In the genomic region with DNA sequence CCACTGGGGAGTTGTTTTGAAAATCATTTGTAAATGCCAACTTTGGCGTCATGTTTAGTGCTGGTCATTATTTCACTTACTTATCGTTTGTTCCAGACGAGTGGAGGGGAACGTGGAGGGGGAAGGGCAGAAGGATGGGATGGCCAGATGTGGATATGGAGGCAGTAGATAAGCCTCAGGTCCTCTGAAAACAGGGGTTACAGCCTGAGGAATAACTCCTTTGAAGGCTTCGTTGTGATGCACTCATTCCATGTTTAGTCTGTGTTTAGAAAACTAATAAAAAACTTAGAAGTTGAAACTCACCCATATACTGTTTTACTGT, we compare ENCODE assay signal across 8 cellular contexts. TPM values are rescaled to one million over a fixed set of nuclear protein-coding genes. Genes with fewer than 3 reads are reported as not detected.
DNase-seq lines count a peak whose midpoint lies in the region; ATAC-seq, FAIRE-seq and TF ChIP-seq lines count a peak whose summit lies in the region.

No MANE protein-coding gene starts in this region.

- H3K56ac ChIP-seq in H1 (replicated peaks; ENCODE audit: insufficient read length, low read depth, low read length) = no peak overlapping the region

- TF ChIP-seq RAD21 in H1 (IDR thresholded peaks at IDR 0.05 in 1 of 2, conservative IDR thresholded peaks at IDR 0.05 in 1 of 2; ENCODE audit: low read depth in 2 of 2, low read length in 2 of 2) = no peak

- peak overlapping the region; percentile 86 to 99 (median 99) for H3K27ac Mint-ChIP-seq in nephron

- H2BK20ac ChIP-seq in H1 (ENCODE audit: low read length) = no peak overlapping the region

- H3K4ac ChIP-seq in H1 (replicated peaks; ENCODE audit: insufficient read length, low read depth, low read length) = no peak overlapping the region

- DNase-seq in Peyer's patch = no peak
- DNase-seq in H1 (ENCODE audit: low read depth in 1 of 2, low spot score in 2 of 2) = no peak
- no peak for DNase-seq in GDM1 (lab: John Stamatoyannopoulos, UW)
- no peak for DNase-seq in SKM-1 (lab: John Stamatoyannopoulos, UW; ENCODE audit: unreplicated experiment)
- DNase-seq in HTR-8/SVneo (ENCODE audit: insufficient read length, low spot score) = no peak

- H3K4me1 Mint-ChIP-seq in nephron = peaks cover 18% of the 10 kb centered on the region

- no peak overlapping the region for H2BK120ac ChIP-seq in H1 (replicated peaks; ENCODE audit: low read depth, low read length)

- H3K14ac ChIP-seq in H1 (ENCODE audit: insufficient read length) = no peak overlapping the region

- H2BK5ac ChIP-seq in H1 (ENCODE audit: low read depth, low read length) = no peak overlapping the region

- CTCF ChIA-PET in H1 (lab: Charles Lee; ENCODE audit: partially characterized antibody) = no interaction called here

- POLR2A ChIA-PET in H1 (lab: Charles Lee; ENCODE audit: partially characterized antibody) = no interaction called here

- ATAC-seq in GM19395 (IDR thresholded peaks at IDR 0.05; ENCODE audit: unreplicated experiment) = peak; percentile 0
- ATAC-seq in GM19351 (IDR thresholded peaks at IDR 0.05; ENCODE audit: unreplicated experiment) = no peak

- H3K4me2 ChIP-seq in H1 (ENCODE audit: insufficient read depth in 1 of 2, low read depth in 2 of 2, low read length in 2 of 2) = peak overlapping the region; percentile 84 to 99

- H2AK5ac ChIP-seq in H1 (ENCODE audit: low read depth, low read length) = no peak overlapping the region

- FAIRE-seq in H1 (lab: Jason Lieb, UNC) (no peak), HTR-8/SVneo (lab: Jason Lieb, UNC) (no peak)

- H3K9me3 ChIP-seq in Peyer's patch = no peaks in the 10 kb centered on the region
- no peaks in the 10 kb centered on the region for H3K9me3 ChIP-seq in H1 (ENCODE audit: insufficient read depth in 2 of 2, low read depth in 1 of 2, low read length in 1 of 2)

- H4K91ac ChIP-seq in H1 (replicated peaks; ENCODE audit: insufficient read length, low read length) = no peak overlapping the region

- no peak overlapping the region for H4K5ac ChIP-seq in H1 (ENCODE audit: insufficient read length, low read depth, low read length)

- no peaks in the 10 kb centered on the region for H3K4me1 ChIP-seq in Peyer's patch
- H3K4me1 ChIP-seq in H1 (replicated peaks in 1 of 4; ENCODE audit: control insufficient read depth in 3 of 4, insufficient read depth in 4 of 4, low read length in 3 of 4) = peaks cover 0 to 7% (median 2%) of the 10 kb centered on the region in 4 experiments; a peak in 3 of 7 replicates

- H3K27ac ChIP-seq in Peyer's patch = peak overlapping the region in 2 of 4 donors; percentile 83 to 86
- H3K27ac ChIP-seq in H1 (ENCODE audit: low read depth, low read length) = no peak overlapping the region

- peak overlapping the region; percentile 24; the same call in 1 of the 2 replicates for H3K18ac ChIP-seq in H1 (ENCODE audit: extremely low read depth, low read length)

- H3K27me3 ChIP-seq in Peyer's patch (no peaks in the 10 kb centered on the region), H1 (replicated peaks in 1 of 4; ENCODE audit: control insufficient read depth in 3 of 4, extremely low read depth in 1 of 4, insufficient read depth in 3 of 4, low read length in 3 of 4) (no peaks in the 10 kb centered on the region; a peak in 1 of 7 replicates)

- H4K8ac ChIP-seq in H1 (ENCODE audit: extremely low read depth, insufficient read depth, low read length) = no peak overlapping the region

- H3K4me3 ChIP-seq in Peyer's patch (peak overlapping the region; percentile 60 to 84 (median 78)), H1 (ENCODE audit: extremely low read depth in 1 of 4, insufficient read depth in 2 of 4, low read depth in 3 of 4, low read length in 4 of 4) (peak overlapping the region; percentile 83 to 94 (median 93))

- TF ChIP-seq EP300 in H1 (IDR thresholded peaks at IDR 0.05; ENCODE audit: borderline replicate concordance in 1 of 2, low read depth in 2 of 2, low read length in 2 of 2) = no peak

- H3K4me3 Mint-ChIP-seq in nephron = peak overlapping the region; percentile 99 to 100 (median 99)

- TF ChIP-seq POLR2A in Peyer's patch (IDR thresholded peaks at IDR 0.05) (no peak), H1 (IDR thresholded peaks at IDR 0.05; ENCODE audit: control extremely low read depth in 1 of 2, low read depth in 2 of 2, low read length in 2 of 2) (no peak)

- H2AFZ ChIP-seq in H1 (ENCODE audit: low read length) = peak overlapping the region; percentile 36; the same call in 1 of the 2 replicates

- 12% methylated on average over 5 of the region's 5 CpGs; no CpG with 5 or more reads in 1 of the 2 experiments for WGBS in H1 (ENCODE audit: extremely low coverage in 1 of 2, insufficient coverage in 1 of 2, insufficient read length in 1 of 2, insufficient replicate concordance in 2 of 2, low coverage in 1 of 2, low lambda C conversion rate in 2 of 2, missing lambda C conversion rate in 1 of 2), 2 experiments

- no peaks in the 10 kb centered on the region for H3K27me3 Mint-ChIP-seq in nephron (ENCODE audit: low read depth)

- peak overlapping the region in 2 of 4 experiments; percentile 46 to 71; a peak in 2 of 7 replicates for H3K9ac ChIP-seq in H1 (replicated peaks in 1 of 4; ENCODE audit: extremely low read depth in 1 of 4, low read depth in 3 of 4, low read length in 3 of 4)

- H3K23me2 ChIP-seq in H1 (ENCODE audit: low read depth, low read length) = peaks cover 5% of the 10 kb centered on the region

- peaks cover 6 to 52% of the 10 kb centered on the region in 2 experiments; a peak in 3 of 4 replicates for H3K79me2 ChIP-seq in H1 (ENCODE audit: control insufficient read depth in 1 of 2, insufficient read depth in 2 of 2, low read length in 2 of 2)

- H4K20me1 ChIP-seq in H1 (replicated peaks in 1 of 2; ENCODE audit: control insufficient read depth in 1 of 2, insufficient read depth in 2 of 2, low read length in 2 of 2) = peaks cover 1 to 2% of the 10 kb centered on the region in 2 experiments

- TF ChIP-seq CTCF in Peyer's patch (IDR thresholded peaks at IDR 0.05) (no peak), H1 (IDR thresholded peaks at IDR 0.05; ENCODE audit: control extremely low read depth in 1 of 3, insufficient read depth in 1 of 3, low read depth in 1 of 3, low read length in 3 of 3) (no peak), nephron (IDR thresholded peaks at IDR 0.05; ENCODE audit: unreplicated experiment in 3 of 3) (no peak)

- peaks cover 4% of the 10 kb centered on the region; the same call in 1 of the 2 replicates for H3K79me1 ChIP-seq in H1 (ENCODE audit: low read depth, low read length)

- no peak overlapping the region for H3K23ac ChIP-seq in H1 (ENCODE audit: insufficient read length)

- H3K36me3 ChIP-seq in Peyer's patch = no peaks in the 10 kb centered on the region
- H3K36me3 ChIP-seq in H1 (ENCODE audit: control insufficient read depth in 2 of 4, insufficient read depth in 4 of 4, low read length in 3 of 4) = peaks cover 0 to 12% (median 9%) of the 10 kb centered on the region in 4 experiments; a peak in 5 of 8 replicates

- H3K36me3 Mint-ChIP-seq in nephron (ENCODE audit: low read depth) = peaks cover 20% of the 10 kb centered on the region

- H3K9me3 Mint-ChIP-seq in nephron = no peaks in the 10 kb centered on the region

- H2BK15ac ChIP-seq in H1 (ENCODE audit: low read length) = no peak overlapping the region

- no peak overlapping the region for H2BK12ac ChIP-seq in H1 (ENCODE audit: low read depth, low read length)

TF ChIP-seq in H1, 55 proteins besides CTCF, POLR2A, EP300 and RAD21:
- TF ChIP-seq EGR1 (IDR thresholded peaks at IDR 0.05; ENCODE audit: borderline replicate concordance, low read depth, low read length) = no peak
- no peak for TF ChIP-seq JUN (IDR thresholded peaks at IDR 0.05; ENCODE audit: low read depth, low read length)
- TF ChIP-seq FOSL1 (IDR thresholded peaks at IDR 0.05; ENCODE audit: insufficient read depth, low read depth, low read length) = no peak
- no peak for TF ChIP-seq RNF2 (IDR thresholded peaks at IDR 0.05; ENCODE audit: borderline replicate concordance, low read depth, low read length, missing control alignments, poor library complexity, severe bottlenecking)
- TF ChIP-seq KDM4A (IDR thresholded peaks at IDR 0.05; ENCODE audit: low read depth, low read length, severe bottlenecking) = no peak
- TF ChIP-seq ATF2 (IDR thresholded peaks at IDR 0.05; ENCODE audit: low read length) = no peak
- TF ChIP-seq YY1 (IDR thresholded peaks at IDR 0.05; ENCODE audit: low read depth, low read length) = no peak
- TF ChIP-seq TBP (IDR thresholded peaks at IDR 0.05; ENCODE audit: low read depth, low read length) = no peak
- no peak for TF ChIP-seq CEBPB (IDR thresholded peaks at IDR 0.05; ENCODE audit: low read depth, low read length)
- no peak for TF ChIP-seq CHD1 (IDR thresholded peaks at IDR 0.05; ENCODE audit: low read depth, low read length)
- TF ChIP-seq, protein P1, sequence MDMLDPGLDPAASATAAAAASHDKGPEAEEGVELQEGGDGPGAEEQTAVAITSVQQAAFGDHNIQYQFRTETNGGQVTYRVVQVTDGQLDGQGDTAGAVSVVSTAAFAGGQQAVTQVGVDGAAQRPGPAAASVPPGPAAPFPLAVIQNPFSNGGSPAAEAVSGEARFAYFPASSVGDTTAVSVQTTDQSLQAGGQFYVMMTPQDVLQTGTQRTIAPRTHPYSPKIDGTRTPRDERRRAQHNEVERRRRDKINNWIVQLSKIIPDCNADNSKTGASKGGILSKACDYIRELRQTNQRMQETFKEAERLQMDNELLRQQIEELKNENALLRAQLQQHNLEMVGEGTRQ (IDR thresholded peaks at IDR 0.05; ENCODE audit: low read length) = no peak
- no peak for TF ChIP-seq CBX5 (IDR thresholded peaks at IDR 0.05; ENCODE audit: low read depth, low read length)

RNA-seq across cellular contexts. Expression of gene MOB1B, which starts 1.1 kb away (rescaled TPM):
- total RNA-seq in Peyer's patch = 10 to 100 TPM in 1 of 4 donors, 1 to 10 TPM in 3; 4.0 to 15.7 (median 7.5) TPM
- 31.1 and 33.5 TPM in 2 replicates for total RNA-seq in H1 (2021; fragmentation: NEBNext Ultra II Directional; extraction: Animal tissue kit (Norgen Biotek cat#: 25700))
- 3.8 TPM in 2 replicates for polyA plus RNA-seq in H1 (2011; rRNA removed)
- 5.4 TPM for polyA plus RNA-seq in H1 (2011; cell fraction: cytosol; rRNA removed)
- 4.7 TPM for polyA plus RNA-seq in H1 (2011; cell fraction: nucleus; rRNA removed)
- 3.6 to 10.1 TPM (median 7.9 TPM) in 4 replicates for polyA plus RNA-seq in H1 (2012, experiment 1 of 2)
- 0.80 TPM for polyA plus RNA-seq in H1 (2012, experiment 2 of 2)
- 11.8 TPM for polyA plus RNA-seq in H1 (2013, experiment 1 of 2)
- polyA plus RNA-seq in H1 (2013, experiment 2 of 2) = 11.7 TPM
- polyA minus RNA-seq in H1 (2011; rRNA and poly(A)+ RNA removed) = 26.2 and 41.0 TPM in 2 replicates
- polyA minus RNA-seq in H1 (2011; cell fraction: cytosol; rRNA and poly(A)+ RNA removed) = 36.5 TPM
- 21.6 TPM for polyA minus RNA-seq in H1 (2011; cell fraction: nucleus; rRNA and poly(A)+ RNA removed)
